In the genomic region with DNA sequence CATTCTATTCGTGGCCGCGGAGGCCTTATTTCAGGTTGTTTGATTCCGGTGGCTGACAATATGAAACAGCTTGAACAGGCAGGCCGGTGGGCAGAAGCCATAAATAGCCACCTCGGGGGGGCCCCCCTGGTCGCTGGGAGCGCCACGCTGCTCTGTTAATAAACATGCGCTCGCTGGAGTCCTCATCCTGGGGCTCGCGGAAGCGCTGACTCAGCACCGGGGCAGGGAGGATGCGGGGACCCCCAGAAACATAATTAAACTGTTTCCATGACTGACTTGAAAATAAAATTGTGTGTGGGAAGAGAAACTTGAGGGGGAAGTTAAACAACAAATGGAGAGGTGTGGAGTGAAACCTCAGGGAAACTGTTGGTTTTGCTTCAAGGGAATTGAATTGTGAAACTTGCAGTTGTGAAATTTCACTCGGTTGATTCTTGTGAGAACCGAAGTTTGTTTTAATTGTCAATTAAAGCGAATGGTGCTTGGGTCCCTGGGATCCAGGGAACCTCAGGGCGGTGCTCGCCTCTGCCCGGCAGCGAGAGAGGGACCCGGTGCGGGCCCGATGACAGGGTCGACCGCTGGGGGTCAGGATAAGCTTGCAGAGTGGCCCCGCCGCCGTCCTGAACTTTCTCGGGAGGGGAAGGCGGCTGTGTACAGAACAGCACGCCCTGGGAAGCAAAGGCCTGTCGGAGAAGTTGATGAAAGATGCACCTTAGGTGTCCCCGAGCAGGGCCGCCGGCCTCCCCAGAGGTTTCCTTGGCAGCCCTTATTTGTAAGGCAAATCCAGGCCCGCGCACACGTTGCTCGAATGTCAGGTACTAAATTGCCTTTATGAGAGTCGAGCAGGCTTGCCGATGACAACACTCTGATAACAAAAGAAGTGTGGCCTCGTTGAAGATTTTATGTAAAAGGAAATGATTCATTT, we compare ENCODE assay signal across 1 cellular context.
TF ChIP-seq lines count a peak whose summit lies in the region.

No MANE protein-coding gene starts in this region.

TF ChIP-seq in GM12878, 131 proteins besides CTCF, POLR2A, EP300 and RAD21 (continued from another document):
- TF ChIP-seq, protein P1, sequence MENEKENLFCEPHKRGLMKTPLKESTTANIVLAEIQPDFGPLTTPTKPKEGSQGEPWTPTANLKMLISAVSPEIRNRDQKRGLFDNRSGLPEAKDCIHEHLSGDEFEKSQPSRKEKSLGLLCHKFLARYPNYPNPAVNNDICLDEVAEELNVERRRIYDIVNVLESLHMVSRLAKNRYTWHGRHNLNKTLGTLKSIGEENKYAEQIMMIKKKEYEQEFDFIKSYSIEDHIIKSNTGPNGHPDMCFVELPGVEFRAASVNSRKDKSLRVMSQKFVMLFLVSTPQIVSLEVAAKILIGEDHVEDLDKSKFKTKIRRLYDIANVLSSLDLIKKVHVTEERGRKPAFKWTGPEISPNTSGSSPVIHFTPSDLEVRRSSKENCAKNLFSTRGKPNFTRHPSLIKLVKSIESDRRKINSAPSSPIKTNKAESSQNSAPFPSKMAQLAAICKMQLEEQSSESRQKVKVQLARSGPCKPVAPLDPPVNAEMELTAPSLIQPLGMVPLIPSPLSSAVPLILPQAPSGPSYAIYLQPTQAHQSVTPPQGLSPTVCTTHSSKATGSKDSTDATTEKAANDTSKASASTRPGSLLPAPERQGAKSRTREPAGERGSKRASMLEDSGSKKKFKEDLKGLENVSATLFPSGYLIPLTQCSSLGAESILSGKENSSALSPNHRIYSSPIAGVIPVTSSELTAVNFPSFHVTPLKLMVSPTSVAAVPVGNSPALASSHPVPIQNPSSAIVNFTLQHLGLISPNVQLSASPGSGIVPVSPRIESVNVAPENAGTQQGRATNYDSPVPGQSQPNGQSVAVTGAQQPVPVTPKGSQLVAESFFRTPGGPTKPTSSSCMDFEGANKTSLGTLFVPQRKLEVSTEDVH (IDR thresholded peaks at IDR 0.05; ENCODE audit: low read depth, partially characterized antibody) = no peak
- TF ChIP-seq BMI1 (IDR thresholded peaks at IDR 0.05; ENCODE audit: borderline replicate concordance) (peak; percentile 60; the same call in 1 of the 2 replicates), TCF7 (IDR thresholded peaks at IDR 0.05; ENCODE audit: borderline replicate concordance) (no peak), NFXL1 (IDR thresholded peaks at IDR 0.05; ENCODE audit: borderline replicate concordance) (no peak), CBX5 (IDR thresholded peaks at IDR 0.05; ENCODE audit: low read depth) (0 out of 2 replicates have a peak, but pooled peaks have one; percentile 57), GABPA (IDR thresholded peaks at IDR 0.05; ENCODE audit: low read depth) (peak; percentile 32; the same call in 1 of the 2 replicates), ESRRA (IDR thresholded peaks at IDR 0.05; ENCODE audit: low read length) (no peak), ATF7 (IDR thresholded peaks at IDR 0.05; ENCODE audit: low read depth) (peak; percentile 71)
- TF ChIP-seq, protein P2, sequence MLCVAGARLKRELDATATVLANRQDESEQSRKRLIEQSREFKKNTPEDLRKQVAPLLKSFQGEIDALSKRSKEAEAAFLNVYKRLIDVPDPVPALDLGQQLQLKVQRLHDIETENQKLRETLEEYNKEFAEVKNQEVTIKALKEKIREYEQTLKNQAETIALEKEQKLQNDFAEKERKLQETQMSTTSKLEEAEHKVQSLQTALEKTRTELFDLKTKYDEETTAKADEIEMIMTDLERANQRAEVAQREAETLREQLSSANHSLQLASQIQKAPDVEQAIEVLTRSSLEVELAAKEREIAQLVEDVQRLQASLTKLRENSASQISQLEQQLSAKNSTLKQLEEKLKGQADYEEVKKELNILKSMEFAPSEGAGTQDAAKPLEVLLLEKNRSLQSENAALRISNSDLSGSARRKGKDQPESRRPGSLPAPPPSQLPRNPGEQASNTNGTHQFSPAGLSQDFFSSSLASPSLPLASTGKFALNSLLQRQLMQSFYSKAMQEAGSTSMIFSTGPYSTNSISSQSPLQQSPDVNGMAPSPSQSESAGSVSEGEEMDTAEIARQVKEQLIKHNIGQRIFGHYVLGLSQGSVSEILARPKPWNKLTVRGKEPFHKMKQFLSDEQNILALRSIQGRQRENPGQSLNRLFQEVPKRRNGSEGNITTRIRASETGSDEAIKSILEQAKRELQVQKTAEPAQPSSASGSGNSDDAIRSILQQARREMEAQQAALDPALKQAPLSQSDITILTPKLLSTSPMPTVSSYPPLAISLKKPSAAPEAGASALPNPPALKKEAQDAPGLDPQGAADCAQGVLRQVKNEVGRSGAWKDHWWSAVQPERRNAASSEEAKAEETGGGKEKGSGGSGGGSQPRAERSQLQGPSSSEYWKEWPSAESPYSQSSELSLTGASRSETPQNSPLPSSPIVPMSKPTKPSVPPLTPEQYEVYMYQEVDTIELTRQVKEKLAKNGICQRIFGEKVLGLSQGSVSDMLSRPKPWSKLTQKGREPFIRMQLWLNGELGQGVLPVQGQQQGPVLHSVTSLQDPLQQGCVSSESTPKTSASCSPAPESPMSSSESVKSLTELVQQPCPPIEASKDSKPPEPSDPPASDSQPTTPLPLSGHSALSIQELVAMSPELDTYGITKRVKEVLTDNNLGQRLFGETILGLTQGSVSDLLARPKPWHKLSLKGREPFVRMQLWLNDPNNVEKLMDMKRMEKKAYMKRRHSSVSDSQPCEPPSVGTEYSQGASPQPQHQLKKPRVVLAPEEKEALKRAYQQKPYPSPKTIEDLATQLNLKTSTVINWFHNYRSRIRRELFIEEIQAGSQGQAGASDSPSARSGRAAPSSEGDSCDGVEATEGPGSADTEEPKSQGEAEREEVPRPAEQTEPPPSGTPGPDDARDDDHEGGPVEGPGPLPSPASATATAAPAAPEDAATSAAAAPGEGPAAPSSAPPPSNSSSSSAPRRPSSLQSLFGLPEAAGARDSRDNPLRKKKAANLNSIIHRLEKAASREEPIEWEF (IDR thresholded peaks at IDR 0.05; ENCODE audit: insufficient replicate concordance, low read depth, low read length) = peak; percentile 9
- TF ChIP-seq, protein P3, sequence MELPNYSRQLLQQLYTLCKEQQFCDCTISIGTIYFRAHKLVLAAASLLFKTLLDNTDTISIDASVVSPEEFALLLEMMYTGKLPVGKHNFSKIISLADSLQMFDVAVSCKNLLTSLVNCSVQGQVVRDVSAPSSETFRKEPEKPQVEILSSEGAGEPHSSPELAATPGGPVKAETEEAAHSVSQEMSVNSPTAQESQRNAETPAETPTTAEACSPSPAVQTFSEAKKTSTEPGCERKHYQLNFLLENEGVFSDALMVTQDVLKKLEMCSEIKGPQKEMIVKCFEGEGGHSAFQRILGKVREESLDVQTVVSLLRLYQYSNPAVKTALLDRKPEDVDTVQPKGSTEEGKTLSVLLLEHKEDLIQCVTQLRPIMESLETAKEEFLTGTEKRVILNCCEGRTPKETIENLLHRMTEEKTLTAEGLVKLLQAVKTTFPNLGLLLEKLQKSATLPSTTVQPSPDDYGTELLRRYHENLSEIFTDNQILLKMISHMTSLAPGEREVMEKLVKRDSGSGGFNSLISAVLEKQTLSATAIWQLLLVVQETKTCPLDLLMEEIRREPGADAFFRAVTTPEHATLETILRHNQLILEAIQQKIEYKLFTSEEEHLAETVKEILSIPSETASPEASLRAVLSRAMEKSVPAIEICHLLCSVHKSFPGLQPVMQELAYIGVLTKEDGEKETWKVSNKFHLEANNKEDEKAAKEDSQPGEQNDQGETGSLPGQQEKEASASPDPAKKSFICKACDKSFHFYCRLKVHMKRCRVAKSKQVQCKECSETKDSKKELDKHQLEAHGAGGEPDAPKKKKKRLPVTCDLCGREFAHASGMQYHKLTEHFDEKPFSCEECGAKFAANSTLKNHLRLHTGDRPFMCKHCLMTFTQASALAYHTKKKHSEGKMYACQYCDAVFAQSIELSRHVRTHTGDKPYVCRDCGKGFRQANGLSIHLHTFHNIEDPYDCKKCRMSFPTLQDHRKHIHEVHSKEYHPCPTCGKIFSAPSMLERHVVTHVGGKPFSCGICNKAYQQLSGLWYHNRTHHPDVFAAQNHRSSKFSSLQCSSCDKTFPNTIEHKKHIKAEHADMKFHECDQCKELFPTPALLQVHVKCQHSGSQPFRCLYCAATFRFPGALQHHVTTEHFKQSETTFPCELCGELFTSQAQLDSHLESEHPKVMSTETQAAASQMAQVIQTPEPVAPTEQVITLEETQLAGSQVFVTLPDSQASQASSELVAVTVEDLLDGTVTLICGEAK (IDR thresholded peaks at IDR 0.05; ENCODE audit: borderline replicate concordance) = no peak
